17 cellular contexts compared by ENCODE assay signal in genomic region chr13:23447927-23448326, GRCh38. TPM values are rescaled to one million over a fixed set of nuclear protein-coding genes. Genes with fewer than 3 reads are reported as not detected.
A peak's percentile ranks its signal among the peaks of the same experiment; 100 is the strongest.
DNase-seq lines count a peak whose midpoint lies in the region; ATAC-seq, FAIRE-seq and TF ChIP-seq lines count a peak whose summit lies in the region.
"Had no signal": no experiment of that assay in that cellular context is flagged by ENCODE, and none has a peak within 500 bp of the region (broad histone marks: within the 10 kb centered on the region; RNA-seq: fewer than 3 reads in every experiment).

No MANE protein-coding gene starts in this region.

- no peaks in the 10 kb centered on the region for H3K27me3 ChIP-seq in psoas muscle (ENCODE audit: insufficient read depth in 3 of 3, low read length in 2 of 3)
- peaks cover 0 to 3% of the 10 kb centered on the region in 2 donors for H3K27me3 ChIP-seq in small intestine (ENCODE audit: control insufficient read depth in 2 of 2, insufficient read depth in 2 of 2, low read length in 2 of 2)
- H3K27me3 ChIP-seq: sigmoid colon had no signal

- H3K4me1 ChIP-seq in psoas muscle (peaks cover 21% of the 10 kb centered on the region), small intestine (ENCODE audit: control insufficient read depth in 2 of 2, insufficient read depth in 1 of 2, low read depth in 1 of 2, low read length in 1 of 2) (no peaks in the 10 kb centered on the region)
- H3K4me1 ChIP-seq: sigmoid colon had no signal

- H3K9me3 ChIP-seq in psoas muscle = no peaks in the 10 kb centered on the region
- no peaks in the 10 kb centered on the region for H3K9me3 ChIP-seq in small intestine (ENCODE audit: control insufficient read depth, low read depth)
- H3K9me3 ChIP-seq: sigmoid colon had no signal

- H3K4me3 ChIP-seq in psoas muscle (no peak overlapping the region), small intestine (ENCODE audit: low read depth in 1 of 2, low read length in 2 of 2) (no peak overlapping the region)
- H3K4me3 ChIP-seq: sigmoid colon had no signal

- ATAC-seq in psoas muscle (peak in 1 of 4 donors; percentile 24), HG02759 (IDR thresholded peaks at IDR 0.05; ENCODE audit: unreplicated experiment) (no peak)
- ATAC-seq: activated CD8-positive, alpha-beta T cell treated with anti-CD3 and anti-CD28 coated beads for 36 hours had no signal

- DNase-seq in GM03348 (ENCODE audit: low spot score) (peak; percentile 54), NCI-H2171 treated with DMSO at 0.1 percent for 48 hours (lab: John Stamatoyannopoulos, UW) (peak; percentile 84), fibroblast of gingiva (ENCODE audit: low read depth) (peak; percentile 90), psoas muscle (no peak), small intestine (no peak), AML-193 (lab: John Stamatoyannopoulos, UW) (no peak), 8988T (no peak)
- DNase-seq: activated CD8-positive, alpha-beta T cell treated with anti-CD3 and anti-CD28 coated beads for 36 hours; CD8-positive, alpha-beta memory T cell; effector CD8-positive, alpha-beta T cell; KG1; nephron progenitor cell; NK-92 treated with Interleukin-12 subunit alpha and Interleukin-12 subunit beta, amount 100 ng/mL, for 24 hours; SHP77; sigmoid colon had no signal

- intact Hi-C loops in psoas muscle (cut with DNase I) = no loop called here

- H3K27ac ChIP-seq in psoas muscle (peak overlapping the region; percentile 55), small intestine (ENCODE audit: low read depth in 1 of 2, low read length in 1 of 2) (no peak overlapping the region)

- TF ChIP-seq CTCF in psoas muscle (IDR thresholded peaks at IDR 0.05) = no peak

- WGBS in psoas muscle, 3 donors = 54 to 85% (median 56%) methylated on average over 3 of the region's 3 CpGs
- 67 to 86% (median 81%) methylated on average over 3 of the region's 3 CpGs for WGBS in small intestine, 3 donors

- no peak for FAIRE-seq in small intestine (lab: Jason Lieb, UNC)
- FAIRE-seq: GM18507 had no signal

- H3K36me3 ChIP-seq in psoas muscle (ENCODE audit: insufficient read depth in 1 of 2, low read depth in 1 of 2) (no peaks in the 10 kb centered on the region), small intestine (ENCODE audit: control insufficient read depth in 2 of 2, insufficient read depth in 2 of 2, low read length in 2 of 2) (no peaks in the 10 kb centered on the region)
- H3K36me3 ChIP-seq: sigmoid colon had no signal

RNA-seq across cellular contexts. Expression of gene SACS, which starts 14.4 kb away (rescaled TPM):
- total RNA-seq in psoas muscle = 10 to 100 TPM; 17.3 to 56.1 (median 43.5) TPM
- polyA plus RNA-seq in psoas muscle (10 to 100 TPM in 2 of 3 donors, 1 to 10 TPM in 1; 6.3 to 13.1 (median 11.2) TPM), small intestine (1 to 10 TPM in 1 of 3 donors, under 1 TPM in 2; 0.67 to 1.4 (median 0.81) TPM)

Comparison
In these comparisons a context has a peak if more than half of its experiments do, and no peak if none do; other contexts are left out.
1. DNase-seq: peak in GM03348 (single experiment), NCI-H2171 treated with DMSO at 0.1 percent for 48 hours (single experiment) and fibroblast of gingiva (single experiment); none in psoas muscle (0 of 2), small intestine (single experiment), AML-193 (0 of 2) and 8988T (single experiment).